ENCODE assay signal across 14 cellular contexts in genomic region chr20:14568701-14569100, GRCh38.
DNase-seq lines count a peak whose midpoint lies in the region; ATAC-seq and TF ChIP-seq lines count a peak whose summit lies in the region.
"Had no signal": no experiment of that assay in that cellular context is flagged by ENCODE, and none has a peak within 500 bp of the region (broad histone marks: within the 10 kb centered on the region; RNA-seq: fewer than 3 reads in every experiment).

No MANE protein-coding gene starts in this region.

- no peaks in the 10 kb centered on the region for H4K20me1 ChIP-seq in GM23338 (replicated peaks; ENCODE audit: insufficient read depth)

- H3K14ac ChIP-seq in trophoblast cell (ENCODE audit: low read length), result no peak overlapping the region

- H3K23ac ChIP-seq in trophoblast cell (ENCODE audit: low read length), result no peak overlapping the region

- H2BK120ac ChIP-seq in trophoblast cell (ENCODE audit: insufficient read depth, low read length, poor library complexity), result peak overlapping the region; percentile 22

- H2AFZ ChIP-seq in GM23338, result no peak overlapping the region
- no peak overlapping the region for H2AFZ ChIP-seq in trophoblast cell (ENCODE audit: insufficient read depth, low read length, poor library complexity)

- DNase-seq in GM23338 (ENCODE audit: low spot score) (no peak), amniotic epithelial cell (ENCODE audit: low read depth) (peak; percentile 60), fibroblast of the conjunctiva (ENCODE audit: low read depth) (peak; percentile 37), trophoblast cell (no peak), NCI-H345 (lab: John Stamatoyannopoulos, UW) (no peak), left ventricle myocardium superior (no peak)
- DNase-seq in activated naive CD4-positive, alpha-beta T cell treated with Interleukin-2 at 50 U/mL for 16 hours, result no peak
- DNase-seq: AML-193, KBM-7, NCI-H1436 treated with DMSO at 0.1 percent for 48 hours, NCI-H526, PC-3 had no signal

- H4K8ac ChIP-seq in trophoblast cell (ENCODE audit: low read depth, low read length), result no peak overlapping the region

- no peak overlapping the region for H3K9ac ChIP-seq in trophoblast cell (ENCODE audit: low read length)

- no peak overlapping the region for H4K91ac ChIP-seq in trophoblast cell (ENCODE audit: low read depth, low read length)

- H3K4ac ChIP-seq in trophoblast cell (ENCODE audit: low read depth, low read length), result no peak overlapping the region

- no peaks in the 10 kb centered on the region for H3K79me1 ChIP-seq in trophoblast cell (ENCODE audit: low read length)

- H3K36me3 ChIP-seq in GM23338 (ENCODE audit: insufficient read depth) (no peaks in the 10 kb centered on the region), trophoblast cell (ENCODE audit: control insufficient read depth in 1 of 2, insufficient read depth in 2 of 2, low read length in 2 of 2) (no peaks in the 10 kb centered on the region)

- H3K9me2 ChIP-seq in GM23338 (ENCODE audit: insufficient read depth), result no peaks in the 10 kb centered on the region

- H3K9me3 ChIP-seq in trophoblast cell (ENCODE audit: insufficient read depth, low read depth, low read length), result no peaks in the 10 kb centered on the region

- H3K4me1 ChIP-seq in GM23338 (ENCODE audit: insufficient read depth) (peaks cover 8% of the 10 kb centered on the region; the same call in 1 of the 2 replicates), trophoblast cell (ENCODE audit: control insufficient read depth in 1 of 2, insufficient read depth in 2 of 2, low read length in 2 of 2) (no peaks in the 10 kb centered on the region)

- H3K4me2 ChIP-seq in GM23338 (no peak overlapping the region), trophoblast cell (ENCODE audit: low read length) (no peak overlapping the region)

- no peak overlapping the region for H2AK5ac ChIP-seq in trophoblast cell (ENCODE audit: low read length)

- H3K4me3 ChIP-seq in GM23338 (no peak overlapping the region), trophoblast cell (ENCODE audit: low read depth, low read length) (no peak overlapping the region)

- peaks cover 13% of the 10 kb centered on the region; the same call in 2 of the 3 replicates for H3K36me3 Mint-ChIP-seq in GM23338 (ENCODE audit: low read depth)

- no peaks in the 10 kb centered on the region for H3K27me3 ChIP-seq in GM23338 (ENCODE audit: insufficient read depth)
- no peaks in the 10 kb centered on the region for H3K27me3 ChIP-seq in trophoblast cell (ENCODE audit: insufficient read depth, low read length)

- H3K79me2 ChIP-seq in GM23338 (replicated peaks; ENCODE audit: insufficient read depth) (no peaks in the 10 kb centered on the region), trophoblast cell (ENCODE audit: control insufficient read depth, insufficient read depth, low read length, poor library complexity) (no peaks in the 10 kb centered on the region)

- ATAC-seq in GM23338 (peak; percentile 25; the same call in 1 of the 3 replicates), HG03354 (IDR thresholded peaks at IDR 0.05; ENCODE audit: poor library complexity, severe bottlenecking, unreplicated experiment) (no peak), left ventricle myocardium superior (no peak)
- ATAC-seq: PC-3 had no signal

- H2BK12ac ChIP-seq in trophoblast cell (ENCODE audit: low read length), result no peak overlapping the region

- no peak overlapping the region for H2BK5ac ChIP-seq in trophoblast cell (ENCODE audit: low read depth, low read length, poor library complexity)

- no CpG with 5 or more reads among the region's 3 CpGs for WGBS in trophoblast cell (ENCODE audit: extremely low coverage, insufficient coverage, insufficient read length)

- H4K12ac ChIP-seq in trophoblast cell (ENCODE audit: low read depth, low read length), result no peak overlapping the region

- no peak overlapping the region for H3K18ac ChIP-seq in trophoblast cell (ENCODE audit: low read length)

- H3K27ac Mint-ChIP-seq in GM23338, result peak overlapping the region; percentile 63; the same call in 1 of the 2 replicates

- intact Hi-C loops in left ventricle myocardium superior (cut with micrococcal nuclease), result no loop called here

- no peaks in the 10 kb centered on the region for H3K27me3 Mint-ChIP-seq in GM23338 (ENCODE audit: insufficient read depth, low read depth, poor library complexity)

- H3K27ac ChIP-seq in GM23338 (ENCODE audit: low read depth) (no peak overlapping the region), trophoblast cell (ENCODE audit: low read depth, low read length) (no peak overlapping the region)
- H3K27ac ChIP-seq: HL-60 had no signal

- H3F3A ChIP-seq in GM23338 (replicated peaks; ENCODE audit: low read depth), result no peaks in the 10 kb centered on the region

- TF ChIP-seq CTCF in GM23338 (conservative IDR thresholded peaks at IDR 0.05; ENCODE audit: low read depth in 2 of 2), result no peak

- peaks cover 10% of the 10 kb centered on the region for H3K4me1 Mint-ChIP-seq in GM23338

- no peak overlapping the region for H3K4me3 Mint-ChIP-seq in GM23338

- peaks cover 15% of the 10 kb centered on the region; the same call in 2 of the 3 replicates for H3K9me3 Mint-ChIP-seq in GM23338

TF ChIP-seq in GM23338, 12 proteins besides CTCF, POLR2A, EP300 and RAD21 (continues in another document):
- TF ChIP-seq ETS1 (IDR thresholded peaks at IDR 0.05), result no peak
- TF ChIP-seq EZH2phosphoT487 (IDR thresholded peaks at IDR 0.05; ENCODE audit: unreplicated experiment), result no peak
- TF ChIP-seq ZNF114 (CRISPR knock-in tag; IDR thresholded peaks at IDR 0.05), result no peak
- no peak for TF ChIP-seq POLR2AphosphoS5 (IDR thresholded peaks at IDR 0.05; ENCODE audit: low read depth)
- TF ChIP-seq ZNF331 (CRISPR knock-in tag; IDR thresholded peaks at IDR 0.05; ENCODE audit: low read depth), result no peak
- TF ChIP-seq CREB1 (CRISPR knock-in tag; IDR thresholded peaks at IDR 0.05; ENCODE audit: low read depth), result no peak
- TF ChIP-seq ZNF462 (CRISPR knock-in tag; IDR thresholded peaks at IDR 0.05), result no peak

Comparison
In these comparisons a context has a peak if more than half of its experiments do, and no peak if none do; other contexts are left out.
1. DNase-seq: peak in amniotic epithelial cell (single experiment) and fibroblast of the conjunctiva (single experiment); none in GM23338 (single experiment), trophoblast cell (0 of 2), NCI-H345 (single experiment), left ventricle myocardium superior (single experiment) and activated naive CD4-positive, alpha-beta T cell treated with Interleukin-2 at 50 U/mL for 16 hours (single experiment).